ENCODE assay signal across 35 cellular contexts in the genomic region with DNA sequence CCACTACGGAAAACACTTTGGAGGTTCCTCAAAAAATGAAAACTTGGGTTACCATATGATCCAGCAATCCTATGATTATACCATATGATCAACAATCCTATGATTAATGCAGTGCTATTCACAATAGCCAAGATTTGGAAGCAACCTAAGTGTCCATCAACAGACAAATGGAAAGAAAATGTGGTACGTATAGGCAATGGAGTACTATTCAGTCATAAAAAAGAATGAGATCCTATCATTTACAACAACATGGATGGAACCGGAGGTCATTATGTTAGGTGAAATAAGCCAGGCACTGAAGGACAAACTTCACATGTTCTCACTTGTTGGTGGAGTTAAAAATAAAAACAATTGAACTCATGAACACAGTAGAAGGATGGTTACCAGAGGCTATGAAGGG.
"Had no signal": no experiment of that assay in that cellular context is flagged by ENCODE, and none has a peak within 500 bp of the region (broad histone marks: within the 10 kb centered on the region; RNA-seq: fewer than 3 reads in every experiment).

No MANE protein-coding gene starts in this region.

- H3K4me3 ChIP-seq: MG63 had no signal

- H3K27me3 ChIP-seq: MG63 had no signal

- DNase-seq: Karpas-422, Kasumi-1, MG63, MM.1S, MV-4-11, NCI-H1048, NCI-H1092, NCI-H1092 treated with DMSO at 0.1 percent for 48 hours, NCI-H1105, NCI-H1105 treated with DMSO at 0.1 percent for 48 hours, NCI-H1417, NCI-H1417 treated with DMSO at 0.1 percent for 48 hours, NCI-H1436, NCI-H1436 treated with DMSO at 0.1 percent for 48 hours, NCI-H1694, NCI-H1694 treated with DMSO at 0.1 percent for 48 hours, NCI-H187, NCI-H187 treated with DMSO at 0.1 percent for 48 hours, NCI-H1930, NCI-H2029, NCI-H2029 treated with DMSO at 0.1 percent for 48 hours, NCI-H2081, NCI-H2081 treated with DMSO at 0.1 percent for 48 hours, NCI-H2107, NCI-H2171, NCI-H2171 treated with DMSO at 0.1 percent for 48 hours, NCI-H2227 treated with DMSO at 0.1 percent for 48 hours, NCI-H226, NCI-H345, NCI-H446, NCI-H446 treated with DMSO at 0.1 percent for 48 hours, NCI-H510A, NCI-H510A treated with DMSO at 0.1 percent for 48 hours, NCI-H524, NCI-H524 treated with DMSO at 0.1 percent for 48 hours had no signal
